Comparison of ENCODE assay signal across 7 cellular contexts in genomic region chrX:49190783-49191032, GRCh38. TPM values are rescaled to one million over a fixed set of nuclear protein-coding genes. Genes with fewer than 3 reads are reported as not detected.
DNase-seq lines count a peak whose midpoint lies in the region; ATAC-seq and TF ChIP-seq lines count a peak whose summit lies in the region.

No MANE protein-coding gene starts in this region.

- peak overlapping the region; percentile 43; the same call in 1 of the 2 replicates for H3K4me3 ChIP-seq in iPS-20b (ENCODE audit: low read length)

- peak overlapping the region; percentile 93 for H3K27ac Mint-ChIP-seq in activated T-helper 1 cell treated with anti-CD3 and anti-CD28 coated beads, Interleukin-12 subunit alpha, Interleukin-12 subunit beta, Interleukin-2, Interleukin-4 antibody, amounts not matched to agents 30 ng/mL and 10 ng/mL and 1 ng/mL, durations not matched to agents 14 hours and 24 hours and 36 hours
- H3K27ac Mint-ChIP-seq in stimulated activated naive CD8-positive, alpha-beta T cell treated with anti-CD3 and anti-CD28 coated beads, Interleukin-15, amount 100 ng/mL, for 72 hours, result peak overlapping the region; percentile 97 to 98

- no peaks in the 10 kb centered on the region for H3K9me3 Mint-ChIP-seq in activated T-helper 1 cell treated with anti-CD3 and anti-CD28 coated beads, Interleukin-12 subunit alpha, Interleukin-12 subunit beta, Interleukin-2, Interleukin-4 antibody, amounts not matched to agents 30 ng/mL and 10 ng/mL and 1 ng/mL, durations not matched to agents 14 hours and 24 hours and 36 hours
- no peaks in the 10 kb centered on the region for H3K9me3 Mint-ChIP-seq in stimulated activated naive CD8-positive, alpha-beta T cell treated with anti-CD3 and anti-CD28 coated beads, Interleukin-15, amount 100 ng/mL, for 72 hours

- H3K27ac ChIP-seq in iPS-20b (ENCODE audit: low read length), result no peak overlapping the region

- ATAC-seq in stimulated activated naive CD8-positive, alpha-beta T cell treated with anti-CD3 and anti-CD28 coated beads, Interleukin-15, amount 100 ng/mL, for 72 hours, result no peak
- no peak for ATAC-seq in GM19463 (IDR thresholded peaks at IDR 0.05; ENCODE audit: unreplicated experiment)

- H3K27me3 ChIP-seq in iPS-20b (ENCODE audit: insufficient read depth, low read length), result no peaks in the 10 kb centered on the region

- H3K9me3 ChIP-seq in iPS-20b (ENCODE audit: insufficient read depth, low read depth, low read length), result no peaks in the 10 kb centered on the region

- CTCF ChIA-PET in HEK293T (lab: Yijun Ruan, JAX), result interaction anchor here (0.7 to 1.0 kb wide), 3 partner anchors 27 to 36 kb away, joined by 3 to 4 read pairs (median 4); no protein-coding TSS in a partner anchor

- H3K36me3 ChIP-seq in iPS-20b (ENCODE audit: insufficient read depth, low read depth, low read length), result no peaks in the 10 kb centered on the region

- peak overlapping the region; percentile 95 for H3K4me3 Mint-ChIP-seq in activated T-helper 1 cell treated with anti-CD3 and anti-CD28 coated beads, Interleukin-12 subunit alpha, Interleukin-12 subunit beta, Interleukin-2, Interleukin-4 antibody, amounts not matched to agents 30 ng/mL and 10 ng/mL and 1 ng/mL, durations not matched to agents 14 hours and 24 hours and 36 hours
- peak overlapping the region; percentile 93 to 100 for H3K4me3 Mint-ChIP-seq in stimulated activated naive CD8-positive, alpha-beta T cell treated with anti-CD3 and anti-CD28 coated beads, Interleukin-15, amount 100 ng/mL, for 72 hours

- intact Hi-C loops in activated T-helper 1 cell treated with anti-CD3 and anti-CD28 coated beads, Interleukin-12 subunit alpha, Interleukin-12 subunit beta, Interleukin-2, Interleukin-4 antibody, amounts not matched to agents 30 ng/mL and 10 ng/mL and 1 ng/mL, durations not matched to agents 14 hours and 24 hours and 36 hours (cut with micrococcal nuclease), result loop anchor here (1.0 to 5.0 kb wide), 5 partner anchors 10 to 388 kb away; partner anchors contain the start of genes CCDC22, HDAC6, PPP1R3F and SYP

- no peaks in the 10 kb centered on the region for H3K27me3 Mint-ChIP-seq in activated T-helper 1 cell treated with anti-CD3 and anti-CD28 coated beads, Interleukin-12 subunit alpha, Interleukin-12 subunit beta, Interleukin-2, Interleukin-4 antibody, amounts not matched to agents 30 ng/mL and 10 ng/mL and 1 ng/mL, durations not matched to agents 14 hours and 24 hours and 36 hours (ENCODE audit: insufficient read depth)
- no peaks in the 10 kb centered on the region for H3K27me3 Mint-ChIP-seq in stimulated activated naive CD8-positive, alpha-beta T cell treated with anti-CD3 and anti-CD28 coated beads, Interleukin-15, amount 100 ng/mL, for 72 hours

- POLR2A ChIA-PET in HEK293T (lab: Yijun Ruan, JAX), result interaction anchor here (0.6 to 3.1 kb wide), 14 partner anchors 10 to 454 kb away, joined by 3 to 31 read pairs (median 4); partner anchors contain the start of genes CCDC22, PLP2, PPP1R3F and SYP

- no peak overlapping the region for H3K9ac ChIP-seq in iPS-20b (ENCODE audit: low read depth, low read length)

- H3K36me3 Mint-ChIP-seq in activated T-helper 1 cell treated with anti-CD3 and anti-CD28 coated beads, Interleukin-12 subunit alpha, Interleukin-12 subunit beta, Interleukin-2, Interleukin-4 antibody, amounts not matched to agents 30 ng/mL and 10 ng/mL and 1 ng/mL, durations not matched to agents 14 hours and 24 hours and 36 hours (ENCODE audit: low read depth), result peaks cover 2% of the 10 kb centered on the region

- peaks cover 24% of the 10 kb centered on the region for H3K4me1 Mint-ChIP-seq in activated T-helper 1 cell treated with anti-CD3 and anti-CD28 coated beads, Interleukin-12 subunit alpha, Interleukin-12 subunit beta, Interleukin-2, Interleukin-4 antibody, amounts not matched to agents 30 ng/mL and 10 ng/mL and 1 ng/mL, durations not matched to agents 14 hours and 24 hours and 36 hours (ENCODE audit: low read depth)
- H3K4me1 Mint-ChIP-seq in stimulated activated naive CD8-positive, alpha-beta T cell treated with anti-CD3 and anti-CD28 coated beads, Interleukin-15, amount 100 ng/mL, for 72 hours, result peaks cover 55% of the 10 kb centered on the region

- no peaks in the 10 kb centered on the region; the same call in 1 of the 2 replicates for H3K4me1 ChIP-seq in iPS-20b (ENCODE audit: insufficient read depth, low read length)

- DNase-seq in HEK293T (ENCODE audit: extremely low spot score), result no peak
- DNase-seq in activated T-helper 1 cell treated with anti-CD3 and anti-CD28 coated beads, Interleukin-12 subunit alpha, Interleukin-12 subunit beta, Interleukin-2, Interleukin-4 antibody, amounts not matched to agents 30 ng/mL and 10 ng/mL and 1 ng/mL, durations not matched to agents 14 hours and 24 hours and 36 hours (ENCODE audit: low spot score), result no peak
- no peak for DNase-seq in stimulated activated naive CD8-positive, alpha-beta T cell treated with anti-CD3 and anti-CD28 coated beads, Interleukin-15, amount 100 ng/mL, for 72 hours
- no peak for DNase-seq in NCI-H2171 treated with DMSO at 0.1 percent for 48 hours (lab: John Stamatoyannopoulos, UW)
- DNase-seq in NCI-H524 (lab: John Stamatoyannopoulos, UW), result no peak

TF ChIP-seq in HEK293T, 16 proteins besides CTCF, POLR2A, EP300 and RAD21:
- TF ChIP-seq NFRKB (IDR thresholded peaks at IDR 0.05) (no peak), FOXK2 (IDR thresholded peaks at IDR 0.05) (no peak), PKNOX1 (IDR thresholded peaks at IDR 0.05) (no peak), ARNT (IDR thresholded peaks at IDR 0.05) (no peak), ELF4 (IDR thresholded peaks at IDR 0.05) (peak; percentile 27; the same call in 1 of the 2 replicates)

RNA-seq across cellular contexts. Expression of gene PRICKLE3, which starts 4.5 kb away (rescaled TPM):
- 19.5 and 20.4 TPM in 2 replicates for total RNA-seq in activated T-helper 1 cell treated with anti-CD3 and anti-CD28 coated beads, Interleukin-12 subunit alpha, Interleukin-12 subunit beta, Interleukin-2, Interleukin-4 antibody, amounts not matched to agents 30 ng/mL and 10 ng/mL and 1 ng/mL, durations not matched to agents 14 hours and 24 hours and 36 hours

RNA-seq across cellular contexts. Expression of gene SYP, which starts 9.3 kb away (rescaled TPM):
- 2.9 and 3.3 TPM in 2 replicates for total RNA-seq in activated T-helper 1 cell treated with anti-CD3 and anti-CD28 coated beads, Interleukin-12 subunit alpha, Interleukin-12 subunit beta, Interleukin-2, Interleukin-4 antibody, amounts not matched to agents 30 ng/mL and 10 ng/mL and 1 ng/mL, durations not matched to agents 14 hours and 24 hours and 36 hours

RNA-seq across cellular contexts. Expression of gene PLP2, which starts 19.0 kb away (rescaled TPM):
- 72.9 and 73.2 TPM in 2 replicates for total RNA-seq in activated T-helper 1 cell treated with anti-CD3 and anti-CD28 coated beads, Interleukin-12 subunit alpha, Interleukin-12 subunit beta, Interleukin-2, Interleukin-4 antibody, amounts not matched to agents 30 ng/mL and 10 ng/mL and 1 ng/mL, durations not matched to agents 14 hours and 24 hours and 36 hours

RNA-seq across cellular contexts. Expression of gene MAGIX, which starts 28.1 kb away (rescaled TPM):
- 1.4 and 2.8 TPM in 2 replicates for total RNA-seq in activated T-helper 1 cell treated with anti-CD3 and anti-CD28 coated beads, Interleukin-12 subunit alpha, Interleukin-12 subunit beta, Interleukin-2, Interleukin-4 antibody, amounts not matched to agents 30 ng/mL and 10 ng/mL and 1 ng/mL, durations not matched to agents 14 hours and 24 hours and 36 hours

RNA-seq across cellular contexts. Expression of gene CACNA1F, which starts 42.4 kb away (rescaled TPM):
- 0.05 and 0.13 TPM in 2 replicates for total RNA-seq in activated T-helper 1 cell treated with anti-CD3 and anti-CD28 coated beads, Interleukin-12 subunit alpha, Interleukin-12 subunit beta, Interleukin-2, Interleukin-4 antibody, amounts not matched to agents 30 ng/mL and 10 ng/mL and 1 ng/mL, durations not matched to agents 14 hours and 24 hours and 36 hours
